16 cellular contexts compared by ENCODE assay signal in genomic region chr17:31788571-31788946, GRCh38.
DNase-seq lines count a peak whose midpoint lies in the region; ATAC-seq, FAIRE-seq and TF ChIP-seq lines count a peak whose summit lies in the region.
"Had no signal": no experiment of that assay in that cellular context is flagged by ENCODE, and none has a peak within 500 bp of the region (broad histone marks: within the 10 kb centered on the region; RNA-seq: fewer than 3 reads in every experiment).

No MANE protein-coding gene starts in this region.

- no peak for ATAC-seq in HepG2
- no peak for ATAC-seq in right lobe of liver
- ATAC-seq: mucosa of descending colon had no signal

- TF ChIP-seq CTCF in HepG2 (CRISPR knock-in tag; IDR thresholded peaks at IDR 0.05), result no peak
- no peak for TF ChIP-seq CTCF in right lobe of liver (IDR thresholded peaks at IDR 0.05)

- H3K4me2 ChIP-seq in HepG2 (ENCODE audit: low read depth, low read length), result peak overlapping the region; percentile 14

- H3K27me3 ChIP-seq in HepG2 (ENCODE audit: control insufficient read depth in 1 of 2, insufficient read depth in 2 of 2, low read length in 2 of 2) (no peaks in the 10 kb centered on the region), right lobe of liver (no peaks in the 10 kb centered on the region), esophagus (ENCODE audit: control insufficient read depth in 1 of 2, insufficient read depth in 2 of 2, low read length in 2 of 2) (no peaks in the 10 kb centered on the region), muscle layer of duodenum (ENCODE audit: low read depth, low read length) (no peaks in the 10 kb centered on the region)

- no peak for TF ChIP-seq RAD21 in HepG2 (CRISPR knock-in tag; IDR thresholded peaks at IDR 0.05)

- H4K20me1 ChIP-seq in HepG2 (ENCODE audit: insufficient read depth, low read length), result no peaks in the 10 kb centered on the region

- POLR2A ChIA-PET in HepG2 (lab: Yijun Ruan, JAX), result interaction anchor here (2.1 kb wide), 1 partner anchor 15 kb away, joined by 9 read pairs; no protein-coding TSS in a partner anchor

- WGBS in HepG2 (ENCODE audit: low lambda C conversion rate), result 36% methylated on average over 3 of the region's 3 CpGs
- 91% methylated on average over 3 of the region's 3 CpGs for WGBS in right lobe of liver (ENCODE audit: insufficient coverage, low coverage, low lambda C conversion rate, missing lambda C conversion rate)
- 39 to 55% methylated on average over 3 of the region's 3 CpGs for WGBS in esophagus, 2 donors

- no peaks in the 10 kb centered on the region for H3K79me2 ChIP-seq in HepG2 (ENCODE audit: insufficient read depth, low read length)

- no peak overlapping the region for H2AFZ ChIP-seq in HepG2 (ENCODE audit: low read length)

- H3K36me3 ChIP-seq in HepG2 (replicated peaks in 1 of 2; ENCODE audit: control insufficient read depth in 1 of 2, insufficient read depth in 2 of 2, low read length in 2 of 2) (no peaks in the 10 kb centered on the region), right lobe of liver (no peaks in the 10 kb centered on the region), esophagus (ENCODE audit: control insufficient read depth in 2 of 2, insufficient read depth in 2 of 2, low read length in 1 of 2) (no peaks in the 10 kb centered on the region), muscle layer of duodenum (ENCODE audit: control insufficient read depth in 1 of 2, insufficient read depth in 2 of 2, low read length in 2 of 2) (no peaks in the 10 kb centered on the region)

- H3K9me3 ChIP-seq in HepG2 (ENCODE audit: low read length) (no peaks in the 10 kb centered on the region), right lobe of liver (no peaks in the 10 kb centered on the region), esophagus (ENCODE audit: control insufficient read depth in 2 of 2, insufficient read depth in 1 of 2, low read depth in 1 of 2, low read length in 1 of 2) (no peaks in the 10 kb centered on the region), muscle layer of duodenum (ENCODE audit: control insufficient read depth in 1 of 2, low read length in 2 of 2) (no peaks in the 10 kb centered on the region)
- H3K9me3 ChIP-seq: mucosa of descending colon had no signal

- FAIRE-seq in HepG2 (lab: Jason Lieb, UNC), result no peak

- intact Hi-C loops in HepG2 (cut with micrococcal nuclease; ENCODE audit: unreplicated experiment), result no loop called here
- intact Hi-C loops in right lobe of liver (cut with DNase I), result no loop called here

- TF ChIP-seq POLR2A in HepG2 (IDR thresholded peaks at IDR 0.05; ENCODE audit: insufficient read depth in 1 of 2, low read depth in 2 of 2, low read length in 2 of 2) (no peak), right lobe of liver (IDR thresholded peaks at IDR 0.05) (no peak)

- H3K4me3 ChIP-seq in HepG2 (replicated peaks in 1 of 3; ENCODE audit: insufficient read depth in 1 of 3, low read depth in 2 of 3, low read length in 3 of 3) (no peak overlapping the region), right lobe of liver (no peak overlapping the region), esophagus (ENCODE audit: low read depth in 1 of 2, low read length in 2 of 2) (no peak overlapping the region), muscle layer of duodenum (ENCODE audit: low read depth in 1 of 2, low read length in 2 of 2) (no peak overlapping the region)
- H3K4me3 ChIP-seq: mucosa of descending colon had no signal

- TF ChIP-seq EP300 in HepG2 (IDR thresholded peaks at IDR 0.05; ENCODE audit: low read depth in 2 of 2, low read length in 2 of 2) (no peak), HepG2 (CRISPR knock-in tag; IDR thresholded peaks at IDR 0.05; ENCODE audit: borderline replicate concordance) (no peak)

- DNase-seq in HepG2 (ENCODE audit: low spot score) (no peak), right lobe of liver (no peak), NCI-H1417 treated with DMSO at 0.1 percent for 48 hours (lab: John Stamatoyannopoulos, UW) (no peak), LoVo (ENCODE audit: low spot score) (no peak)
- DNase-seq in activated CD8-positive, alpha-beta memory T cell treated with anti-CD3 and anti-CD28 coated beads for 24 hours, result no peak
- no peak for DNase-seq in activated CD4-positive, alpha-beta T cell treated with anti-CD3 and anti-CD28 coated beads, Interleukin-2, amount 50 U/mL, for 4 hours
- DNase-seq: activated CD4-positive, alpha-beta memory T cell treated with anti-CD3 and anti-CD28 coated beads for 36 hours; activated naive CD4-positive, alpha-beta T cell; central memory CD4-positive, alpha-beta T cell; mucosa of descending colon; NCI-H1694 treated with DMSO at 0.1 percent for 48 hours; NCI-H2227 treated with DMSO at 0.1 percent for 48 hours; stimulated activated CD4-positive, alpha-beta T cell treated with anti-CD3 and anti-CD28 coated beads, Interleukin-15, amount 100 ng/mL, for 24 hours had no signal

- CTCF ChIA-PET in HepG2 (lab: Yijun Ruan, JAX; ENCODE audit: low intra/inter-chr PET ratio, low total read pairs), result no interaction called here

- no peak overlapping the region for H3K9ac ChIP-seq in HepG2 (ENCODE audit: insufficient read depth, low read depth, low read length)

- in situ Hi-C loops in HepG2 (cut with HindIII; ENCODE audit: extremely low pct_ligation_motif_present, low pct_unique_long_range_greater_than_20kb), result no loop called here

- peaks cover 11% of the 10 kb centered on the region; the same call in 1 of the 2 replicates for H3K4me1 ChIP-seq in HepG2 (ENCODE audit: insufficient read depth, low read length)
- H3K4me1 ChIP-seq in right lobe of liver, result no peaks in the 10 kb centered on the region
- peaks cover 0 to 2% of the 10 kb centered on the region in 2 donors for H3K4me1 ChIP-seq in esophagus (ENCODE audit: control insufficient read depth in 2 of 2, insufficient read depth in 2 of 2, low read length in 1 of 2)
- no peaks in the 10 kb centered on the region for H3K4me1 ChIP-seq in muscle layer of duodenum (ENCODE audit: control insufficient read depth in 1 of 2, insufficient read depth in 2 of 2, low read length in 2 of 2)

- H3K27ac ChIP-seq in HepG2 (ENCODE audit: extremely low read length, insufficient read depth, low read length) (no peak overlapping the region), right lobe of liver (no peak overlapping the region), esophagus (ENCODE audit: low read depth in 2 of 2, low read length in 1 of 2) (peak overlapping the region; percentile 50 to 72), muscle layer of duodenum (ENCODE audit: low read length) (peak overlapping the region; percentile 65)
- H3K27ac ChIP-seq: C4-2B had no signal

- no TSS peak for BruUV-seq in HepG2 (replicated peaks; lab: Mats Ljungman, UMichigan)

TF ChIP-seq in HepG2, 621 proteins besides CTCF, POLR2A, EP300 and RAD21:
- no peak for TF ChIP-seq ZNF333 (CRISPR knock-in tag; IDR thresholded peaks at IDR 0.05; ENCODE audit: borderline replicate concordance)
- TF ChIP-seq, protein P1, sequence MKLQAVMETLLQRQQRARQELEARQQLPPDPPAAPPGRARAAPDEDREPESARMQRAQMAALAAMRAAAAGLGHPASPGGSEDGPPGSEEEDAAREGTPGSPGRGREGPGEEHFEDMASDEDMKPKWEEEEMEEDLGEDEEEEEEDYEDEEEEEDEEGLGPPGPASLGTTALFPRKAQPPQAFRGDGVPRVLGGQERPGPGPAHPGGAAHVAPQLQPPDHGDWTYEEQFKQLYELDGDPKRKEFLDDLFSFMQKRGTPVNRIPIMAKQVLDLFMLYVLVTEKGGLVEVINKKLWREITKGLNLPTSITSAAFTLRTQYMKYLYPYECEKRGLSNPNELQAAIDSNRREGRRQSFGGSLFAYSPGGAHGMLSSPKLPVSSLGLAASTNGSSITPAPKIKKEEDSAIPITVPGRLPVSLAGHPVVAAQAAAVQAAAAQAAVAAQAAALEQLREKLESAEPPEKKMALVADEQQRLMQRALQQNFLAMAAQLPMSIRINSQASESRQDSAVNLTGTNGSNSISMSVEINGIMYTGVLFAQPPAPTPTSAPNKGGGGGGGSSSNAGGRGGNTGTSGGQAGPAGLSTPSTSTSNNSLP (IDR thresholded peaks at IDR 0.05; ENCODE audit: low read depth, low read length), result no peak
- TF ChIP-seq HOXA9 (CRISPR knock-in tag; IDR thresholded peaks at IDR 0.05; ENCODE audit: borderline replicate concordance), result no peak
- no peak for TF ChIP-seq KAT2B (IDR thresholded peaks at IDR 0.05; ENCODE audit: borderline replicate concordance, low read depth, low read length)
- TF ChIP-seq ZBTB14 (CRISPR knock-in tag; IDR thresholded peaks at IDR 0.05), result no peak
- TF ChIP-seq RXRA (CRISPR knock-in tag; IDR thresholded peaks at IDR 0.05), result no peak
TF ChIP-seq in HepG2: peak in this region for 0.

Comparison
In these comparisons a context has a peak if more than half of its experiments do, and no peak if none do; other contexts are left out.
1. H3K27ac ChIP-seq: peak in esophagus (2 of 2) and muscle layer of duodenum (single experiment); none in HepG2 (single experiment) and right lobe of liver (0 of 3).